ENCODE assay signal across 16 cellular contexts in genomic region chr12:99498756-99499155, GRCh38.
DNase-seq lines count a peak whose midpoint lies in the region; ATAC-seq and TF ChIP-seq lines count a peak whose summit lies in the region.
"Had no signal": no experiment of that assay in that cellular context is flagged by ENCODE, and none has a peak within 500 bp of the region (broad histone marks: within the 10 kb centered on the region; RNA-seq: fewer than 3 reads in every experiment).

No MANE protein-coding gene starts in this region.

- H3K27me3 ChIP-seq in iPS DF 6.9 (ENCODE audit: control insufficient read depth, insufficient read depth, low read length) (no peaks in the 10 kb centered on the region), psoas muscle (ENCODE audit: insufficient read depth in 3 of 3, low read length in 2 of 3) (no peaks in the 10 kb centered on the region)
- H3K27me3 ChIP-seq: upper lobe of left lung had no signal

- POLR2A ChIA-PET in activated CD4-positive, alpha-beta memory T cell treated with anti-CD3 and anti-CD28 coated beads for 36 hours (lab: Charles Lee), result no interaction called here

- no peaks in the 10 kb centered on the region for H3K4me1 Mint-ChIP-seq in activated CD4-positive, alpha-beta memory T cell treated with anti-CD3 and anti-CD28 coated beads for 36 hours (ENCODE audit: low read depth)
- H3K4me1 Mint-ChIP-seq: activated T-helper 17 cell treated with anti-CD3 and anti-CD28 coated beads, Interleukin-2, amount 50 U/mL, for 72 hours; B cell; immature natural killer cell had no signal

- CTCF ChIA-PET in activated CD4-positive, alpha-beta memory T cell treated with anti-CD3 and anti-CD28 coated beads for 36 hours (lab: Charles Lee), result no interaction called here

- no peak overlapping the region for H3K4me3 Mint-ChIP-seq in activated CD4-positive, alpha-beta memory T cell treated with anti-CD3 and anti-CD28 coated beads for 36 hours
- H3K4me3 Mint-ChIP-seq: activated T-helper 17 cell treated with anti-CD3 and anti-CD28 coated beads, Interleukin-2, amount 50 U/mL, for 72 hours; B cell; immature natural killer cell had no signal

- ATAC-seq in GM19467 (IDR thresholded peaks at IDR 0.05; ENCODE audit: unreplicated experiment), result no peak
- no peak for ATAC-seq in psoas muscle
- ATAC-seq: activated T-helper 17 cell treated with anti-CD3 and anti-CD28 coated beads, Interleukin-2, amount 50 U/mL, for 72 hours had no signal

- H3K27ac ChIP-seq in iPS DF 6.9 (ENCODE audit: low read length), result no peak overlapping the region
- no peak overlapping the region for H3K27ac ChIP-seq in psoas muscle
- H3K27ac ChIP-seq: prostate gland, upper lobe of left lung had no signal

- no peaks in the 10 kb centered on the region for H3K27me3 Mint-ChIP-seq in activated CD4-positive, alpha-beta memory T cell treated with anti-CD3 and anti-CD28 coated beads for 36 hours
- H3K27me3 Mint-ChIP-seq: activated T-helper 17 cell treated with anti-CD3 and anti-CD28 coated beads, Interleukin-2, amount 50 U/mL, for 72 hours; B cell had no signal

- H3K4me3 ChIP-seq in astrocyte of the cerebellum (ENCODE audit: low read depth, low read length) (no peak overlapping the region), iPS DF 6.9 (ENCODE audit: low read length) (no peak overlapping the region), psoas muscle (no peak overlapping the region)
- H3K4me3 ChIP-seq: prostate gland, upper lobe of left lung had no signal

- H3K4me1 ChIP-seq in iPS DF 6.9 (ENCODE audit: control insufficient read depth, insufficient read depth, low read length) (no peaks in the 10 kb centered on the region), psoas muscle (no peaks in the 10 kb centered on the region)
- H3K4me1 ChIP-seq: prostate gland, upper lobe of left lung had no signal

- in situ Hi-C loops in astrocyte of the cerebellum (cut with HindIII; ENCODE audit: low sequenced_read_pairs), result no loop called here

- no peak overlapping the region for H3K27ac Mint-ChIP-seq in activated CD4-positive, alpha-beta memory T cell treated with anti-CD3 and anti-CD28 coated beads for 36 hours
- H3K27ac Mint-ChIP-seq: activated T-helper 17 cell treated with anti-CD3 and anti-CD28 coated beads, Interleukin-2, amount 50 U/mL, for 72 hours; B cell; immature natural killer cell had no signal

- H3K9me3 Mint-ChIP-seq in activated CD4-positive, alpha-beta memory T cell treated with anti-CD3 and anti-CD28 coated beads for 36 hours, result peaks cover 12% of the 10 kb centered on the region

- H3K9me3 ChIP-seq in iPS DF 6.9 (ENCODE audit: control insufficient read depth, insufficient read depth, low read length) (no peaks in the 10 kb centered on the region), psoas muscle (no peaks in the 10 kb centered on the region)
- H3K9me3 ChIP-seq: prostate gland, upper lobe of left lung had no signal

- DNase-seq in AG08395 (ENCODE audit: low spot score) (peak; percentile 76), HT1080 (ENCODE audit: low read depth) (peak; percentile 66), astrocyte of the cerebellum (ENCODE audit: low read depth) (peak; percentile 57), iPS DF 6.9 (ENCODE audit: low read depth, low spot score) (peak; percentile 4), NCI-H524 treated with DMSO at 0.1 percent for 48 hours (lab: John Stamatoyannopoulos, UW) (no peak), psoas muscle (no peak)
- DNase-seq in activated CD4-positive, alpha-beta memory T cell treated with anti-CD3 and anti-CD28 coated beads for 36 hours, result no peak
- DNase-seq: activated CD4-positive, alpha-beta T cell treated with anti-CD3 and anti-CD28 coated beads, Interleukin-2, amount 50 U/mL, for 48 hours; DND-41; immature natural killer cell; NCI-H1092 treated with DMSO at 0.1 percent for 48 hours; upper lobe of left lung had no signal

- no peaks in the 10 kb centered on the region for H3K36me3 ChIP-seq in iPS DF 6.9 (ENCODE audit: control insufficient read depth, insufficient read depth, low read length)
- H3K36me3 ChIP-seq in psoas muscle (ENCODE audit: insufficient read depth in 1 of 2, low read depth in 1 of 2), result no peaks in the 10 kb centered on the region
- H3K36me3 ChIP-seq: prostate gland, upper lobe of left lung had no signal

- TF ChIP-seq CTCF in astrocyte of the cerebellum (IDR thresholded peaks at IDR 0.05; ENCODE audit: low read depth, low read length, missing control alignments) (no peak), psoas muscle (IDR thresholded peaks at IDR 0.05) (no peak)

- no peaks in the 10 kb centered on the region for H3K36me3 Mint-ChIP-seq in activated CD4-positive, alpha-beta memory T cell treated with anti-CD3 and anti-CD28 coated beads for 36 hours
- H3K36me3 Mint-ChIP-seq: immature natural killer cell had no signal

- WGBS in iPS DF 6.9 (ENCODE audit: insufficient coverage, insufficient read length), result no CpG with 5 or more reads among the region's 3 CpGs
- 65 to 81% (median 66%) methylated on average over 3 of the region's 3 CpGs for WGBS in psoas muscle, 3 donors

- intact Hi-C loops in psoas muscle (cut with DNase I), result no loop called here
- intact Hi-C loops in activated CD4-positive, alpha-beta memory T cell treated with anti-CD3 and anti-CD28 coated beads for 36 hours (cut with micrococcal nuclease), result no loop called here

Comparison
In these comparisons a context has a peak if more than half of its experiments do, and no peak if none do; other contexts are left out.
1. DNase-seq: peak in AG08395 (single experiment), HT1080 (single experiment), astrocyte of the cerebellum (single experiment) and iPS DF 6.9 (single experiment); none in NCI-H524 treated with DMSO at 0.1 percent for 48 hours (single experiment), psoas muscle (0 of 2) and activated CD4-positive, alpha-beta memory T cell treated with anti-CD3 and anti-CD28 coated beads for 36 hours (single experiment).